In genomic region chr2:7286120-7286519, GRCh38 we compare ENCODE assay signal across 34 cellular contexts.
"Had no signal": no experiment of that assay in that cellular context is flagged by ENCODE, and none has a peak within 500 bp of the region (broad histone marks: within the 10 kb centered on the region; RNA-seq: fewer than 3 reads in every experiment).

No MANE protein-coding gene starts in this region.

- H3K27me3 ChIP-seq: adrenal gland, ascending aorta, body of pancreas, brain microvascular endothelial cell, breast epithelium, cardiac muscle cell had no signal

- FAIRE-seq: astrocyte, bronchial epithelial cell had no signal

- ATAC-seq: activated naive CD4-positive, alpha-beta T cell treated with anti-CD3 and anti-CD28 coated beads, Interleukin-2, amount 50 U/mL, for 72 hours; activated naive CD8-positive, alpha-beta T cell treated with anti-CD3 and anti-CD28 coated beads, Interleukin-2, amount 50 U/mL, for 24 hours; activated T-cell treated with anti-CD3 and anti-CD28 coated beads, Interleukin-2, amount 50 U/mL, for 4 hours; activated T-cell treated with anti-CD3 and anti-CD28 coated beads, Interleukin-2, amount 50 U/mL, for 72 hours; activated T-helper 17 cell treated with anti-CD3 and anti-CD28 coated beads, Interleukin-2, amount 50 U/mL, for 72 hours; body of pancreas had no signal

- H3K36me3 ChIP-seq: adrenal gland, ascending aorta, brain microvascular endothelial cell, breast epithelium, cardiac muscle cell had no signal

- H3K9me3 ChIP-seq: adrenal gland, ascending aorta, body of pancreas, breast epithelium had no signal

- H3K4me1 ChIP-seq: adrenal gland, ascending aorta, breast epithelium had no signal

- H3K4me3 ChIP-seq: adrenal gland, ascending aorta, body of pancreas, breast epithelium, cardiac muscle cell had no signal

- H3K27ac ChIP-seq: adrenal gland, ascending aorta, body of pancreas, brain microvascular endothelial cell, breast epithelium, cardiac muscle cell had no signal

- DNase-seq: activated effector memory CD4-positive, alpha-beta T cell treated with anti-CD3 and anti-CD28 coated beads, Interleukin-2, amount 50 U/mL, for 16 hours; activated effector memory CD4-positive, alpha-beta T cell treated with Interleukin-2 at 50 U/mL for 16 hours; activated gamma-delta T cell; activated gamma-delta T cell treated with Interleukin-2 at 50 U/mL for 16 hours; activated naive CD4-positive, alpha-beta T cell; activated naive CD4-positive, alpha-beta T cell treated with anti-CD3 and anti-CD28 coated beads for 36 hours; activated naive CD4-positive, alpha-beta T cell treated with anti-CD3 and anti-CD28 coated beads, Interleukin-2, amount 10 ng/mL, durations not matched to agents 7 days and 5 days; activated naive CD4-positive, alpha-beta T cell treated with anti-CD3 and anti-CD28 coated beads, Interleukin-2, amount 50 U/mL, for 16 hours; activated naive CD4-positive, alpha-beta T cell treated with Interleukin-2 at 50 U/mL for 16 hours; activated naive CD8-positive, alpha-beta T cell treated with anti-CD3 and anti-CD28 coated beads for 36 hours; activated naive CD8-positive, alpha-beta T cell treated with anti-CD3 and anti-CD28 coated beads, Interleukin-2, amount 10 ng/mL, durations not matched to agents 7 days and 5 days; activated naive CD8-positive, alpha-beta T cell treated with anti-CD3 and anti-CD28 coated beads, Interleukin-2, amount 50 U/mL, for 24 hours; activated T-cell treated with anti-CD3 and anti-CD28 coated beads, Interleukin-2, amount 50 U/mL, for 1 hour; activated T-cell treated with anti-CD3 and anti-CD28 coated beads, Interleukin-2, amount 50 U/mL, for 24 hours; activated T-cell treated with anti-CD3 and anti-CD28 coated beads, Interleukin-2, amount 50 U/mL, for 4 hours; activated T-cell treated with anti-CD3 and anti-CD28 coated beads, Interleukin-2, amount 50 U/mL, for 48 hours; activated T-cell treated with anti-CD3 and anti-CD28 coated beads, Interleukin-2, amount 50 U/mL, for 72 hours; adrenal gland; amniotic stem cell; amygdala; anterior cingulate cortex; aorta; brain microvascular endothelial cell; caudate nucleus; central memory CD4-positive, alpha-beta T cell; cerebellar nuclear complex had no signal
